In genomic region chr11:67607507-67607906, GRCh38 we compare ENCODE assay signal across 8 cellular contexts. TPM values are rescaled to one million over a fixed set of nuclear protein-coding genes. Genes with fewer than 3 reads are reported as not detected.
DNase-seq lines count a peak whose midpoint lies in the region; ATAC-seq and TF ChIP-seq lines count a peak whose summit lies in the region.

No MANE protein-coding gene starts in this region.

- no peaks in the 10 kb centered on the region for H3K9me3 ChIP-seq in iPS-18c (ENCODE audit: control insufficient read depth, insufficient read depth, low read length)

- intact Hi-C loops in activated T-helper 1 cell treated with anti-CD3 and anti-CD28 coated beads, Interleukin-12 subunit alpha, Interleukin-12 subunit beta, Interleukin-2, Interleukin-4 antibody, amounts not matched to agents 30 ng/mL and 10 ng/mL and 1 ng/mL, durations not matched to agents 14 hours and 24 hours and 36 hours (cut with micrococcal nuclease) = loop anchor here (2.0 to 10.0 kb wide), 2 partner anchors 35 to 203 kb away; partner anchors contain the start of genes PPP1CA and TBC1D10C

- H3K36me3 Mint-ChIP-seq in HFFc6 (ENCODE audit: low read depth) = no peaks in the 10 kb centered on the region
- peaks cover 27% of the 10 kb centered on the region for H3K36me3 Mint-ChIP-seq in activated T-helper 1 cell treated with anti-CD3 and anti-CD28 coated beads, Interleukin-12 subunit alpha, Interleukin-12 subunit beta, Interleukin-2, Interleukin-4 antibody, amounts not matched to agents 30 ng/mL and 10 ng/mL and 1 ng/mL, durations not matched to agents 14 hours and 24 hours and 36 hours (ENCODE audit: low read depth)
- peaks cover 49% of the 10 kb centered on the region for H3K36me3 Mint-ChIP-seq in stimulated activated effector memory CD8-positive, alpha-beta T cell treated with anti-CD3 and anti-CD28 coated beads, Interleukin-12 subunit alpha, Interleukin-12 subunit beta, amount 100 ng/mL, for 72 hours

- no peak for ATAC-seq in stimulated activated effector memory CD8-positive, alpha-beta T cell treated with anti-CD3 and anti-CD28 coated beads, Interleukin-12 subunit alpha, Interleukin-12 subunit beta, amount 100 ng/mL, for 72 hours
- ATAC-seq in GM18907 (IDR thresholded peaks at IDR 0.05; ENCODE audit: unreplicated experiment) (no peak), HG03097 (IDR thresholded peaks at IDR 0.05; ENCODE audit: low FRiP score, unreplicated experiment) (no peak), HG02759 (IDR thresholded peaks at IDR 0.05; ENCODE audit: unreplicated experiment) (no peak)

- peak overlapping the region; percentile 97 for H3K4me3 ChIP-seq in iPS-18c (ENCODE audit: insufficient read depth, low read depth, low read length)

- DNase-seq in HFFc6 (no peak), NOMO-1 (lab: John Stamatoyannopoulos, UW; ENCODE audit: unreplicated experiment in 2 of 2) (no peak)
- no peak for DNase-seq in activated T-helper 1 cell treated with anti-CD3 and anti-CD28 coated beads, Interleukin-12 subunit alpha, Interleukin-12 subunit beta, Interleukin-2, Interleukin-4 antibody, amounts not matched to agents 30 ng/mL and 10 ng/mL and 1 ng/mL, durations not matched to agents 14 hours and 24 hours and 36 hours (ENCODE audit: low spot score)
- DNase-seq in stimulated activated effector memory CD8-positive, alpha-beta T cell treated with anti-CD3 and anti-CD28 coated beads, Interleukin-12 subunit alpha, Interleukin-12 subunit beta, amount 100 ng/mL, for 72 hours (ENCODE audit: low spot score in 2 of 2) = no peak

- peaks cover 13% of the 10 kb centered on the region for H3K27me3 Mint-ChIP-seq in HFFc6 (ENCODE audit: insufficient read depth)
- peaks cover 7% of the 10 kb centered on the region for H3K27me3 Mint-ChIP-seq in activated T-helper 1 cell treated with anti-CD3 and anti-CD28 coated beads, Interleukin-12 subunit alpha, Interleukin-12 subunit beta, Interleukin-2, Interleukin-4 antibody, amounts not matched to agents 30 ng/mL and 10 ng/mL and 1 ng/mL, durations not matched to agents 14 hours and 24 hours and 36 hours (ENCODE audit: insufficient read depth)

- H3K27ac Mint-ChIP-seq in HFFc6 = peak overlapping the region; percentile 81
- H3K27ac Mint-ChIP-seq in activated T-helper 1 cell treated with anti-CD3 and anti-CD28 coated beads, Interleukin-12 subunit alpha, Interleukin-12 subunit beta, Interleukin-2, Interleukin-4 antibody, amounts not matched to agents 30 ng/mL and 10 ng/mL and 1 ng/mL, durations not matched to agents 14 hours and 24 hours and 36 hours = peak overlapping the region; percentile 84
- peak overlapping the region; percentile 84 for H3K27ac Mint-ChIP-seq in stimulated activated effector memory CD8-positive, alpha-beta T cell treated with anti-CD3 and anti-CD28 coated beads, Interleukin-12 subunit alpha, Interleukin-12 subunit beta, amount 100 ng/mL, for 72 hours

- H3K4me3 Mint-ChIP-seq in HFFc6 = peak overlapping the region; percentile 91
- peak overlapping the region; percentile 94 for H3K4me3 Mint-ChIP-seq in activated T-helper 1 cell treated with anti-CD3 and anti-CD28 coated beads, Interleukin-12 subunit alpha, Interleukin-12 subunit beta, Interleukin-2, Interleukin-4 antibody, amounts not matched to agents 30 ng/mL and 10 ng/mL and 1 ng/mL, durations not matched to agents 14 hours and 24 hours and 36 hours
- H3K4me3 Mint-ChIP-seq in stimulated activated effector memory CD8-positive, alpha-beta T cell treated with anti-CD3 and anti-CD28 coated beads, Interleukin-12 subunit alpha, Interleukin-12 subunit beta, amount 100 ng/mL, for 72 hours = peak overlapping the region; percentile 85

- 0 out of 2 replicates have a peak, but pooled peaks cover 3% of the 10 kb centered on the region for H3K9me3 Mint-ChIP-seq in HFFc6
- H3K9me3 Mint-ChIP-seq in activated T-helper 1 cell treated with anti-CD3 and anti-CD28 coated beads, Interleukin-12 subunit alpha, Interleukin-12 subunit beta, Interleukin-2, Interleukin-4 antibody, amounts not matched to agents 30 ng/mL and 10 ng/mL and 1 ng/mL, durations not matched to agents 14 hours and 24 hours and 36 hours = no peaks in the 10 kb centered on the region
- no peaks in the 10 kb centered on the region for H3K9me3 Mint-ChIP-seq in stimulated activated effector memory CD8-positive, alpha-beta T cell treated with anti-CD3 and anti-CD28 coated beads, Interleukin-12 subunit alpha, Interleukin-12 subunit beta, amount 100 ng/mL, for 72 hours

- no peak for TF ChIP-seq CTCF in HFFc6 (IDR thresholded peaks at IDR 0.05)

- H3K4me1 Mint-ChIP-seq in HFFc6 (ENCODE audit: low read depth) = peaks cover 12% of the 10 kb centered on the region
- peaks cover 26% of the 10 kb centered on the region for H3K4me1 Mint-ChIP-seq in activated T-helper 1 cell treated with anti-CD3 and anti-CD28 coated beads, Interleukin-12 subunit alpha, Interleukin-12 subunit beta, Interleukin-2, Interleukin-4 antibody, amounts not matched to agents 30 ng/mL and 10 ng/mL and 1 ng/mL, durations not matched to agents 14 hours and 24 hours and 36 hours (ENCODE audit: low read depth)
- H3K4me1 Mint-ChIP-seq in stimulated activated effector memory CD8-positive, alpha-beta T cell treated with anti-CD3 and anti-CD28 coated beads, Interleukin-12 subunit alpha, Interleukin-12 subunit beta, amount 100 ng/mL, for 72 hours = peaks cover 32% of the 10 kb centered on the region

RNA-seq across cellular contexts. Expression of gene NDUFV1, which starts 0.8 kb away (rescaled TPM):
- total RNA-seq in HFFc6 (2021; fragmentation: NEBNext Ultra II Directional; extraction: Animal tissue kit (Norgen Biotek cat#: 25700)) = 100 to 1,000 TPM; 130 to 150 (median 135) TPM
- 289 and 303 TPM in 2 replicates for total RNA-seq in activated T-helper 1 cell treated with anti-CD3 and anti-CD28 coated beads, Interleukin-12 subunit alpha, Interleukin-12 subunit beta, Interleukin-2, Interleukin-4 antibody, amounts not matched to agents 30 ng/mL and 10 ng/mL and 1 ng/mL, durations not matched to agents 14 hours and 24 hours and 36 hours

RNA-seq across cellular contexts. Expression of gene NUDT8, which starts 22.2 kb away (rescaled TPM):
- 1 to 10 TPM; 2.0 to 3.0 (median 2.6) TPM for total RNA-seq in HFFc6 (2021; fragmentation: NEBNext Ultra II Directional; extraction: Animal tissue kit (Norgen Biotek cat#: 25700))
- 18.5 and 19.9 TPM in 2 replicates for total RNA-seq in activated T-helper 1 cell treated with anti-CD3 and anti-CD28 coated beads, Interleukin-12 subunit alpha, Interleukin-12 subunit beta, Interleukin-2, Interleukin-4 antibody, amounts not matched to agents 30 ng/mL and 10 ng/mL and 1 ng/mL, durations not matched to agents 14 hours and 24 hours and 36 hours

RNA-seq across cellular contexts. Expression of gene GSTP1, which starts 23.9 kb away (rescaled TPM):
- total RNA-seq in HFFc6 (2021; fragmentation: NEBNext Ultra II Directional; extraction: Animal tissue kit (Norgen Biotek cat#: 25700)) = 100 to 1,000 TPM; 497 to 569 (median 512) TPM
- total RNA-seq in activated T-helper 1 cell treated with anti-CD3 and anti-CD28 coated beads, Interleukin-12 subunit alpha, Interleukin-12 subunit beta, Interleukin-2, Interleukin-4 antibody, amounts not matched to agents 30 ng/mL and 10 ng/mL and 1 ng/mL, durations not matched to agents 14 hours and 24 hours and 36 hours = 278 and 289 TPM in 2 replicates

RNA-seq across cellular contexts. Expression of gene TBX10, which starts 32.1 kb away (rescaled TPM):
- total RNA-seq in HFFc6 (2021; fragmentation: NEBNext Ultra II Directional; extraction: Animal tissue kit (Norgen Biotek cat#: 25700)) = not detected
- total RNA-seq in activated T-helper 1 cell treated with anti-CD3 and anti-CD28 coated beads, Interleukin-12 subunit alpha, Interleukin-12 subunit beta, Interleukin-2, Interleukin-4 antibody, amounts not matched to agents 30 ng/mL and 10 ng/mL and 1 ng/mL, durations not matched to agents 14 hours and 24 hours and 36 hours = not detected in 2 replicates

RNA-seq across cellular contexts. Expression of gene ACY3, which starts 43.0 kb away (rescaled TPM):
- total RNA-seq in HFFc6 (2021; fragmentation: NEBNext Ultra II Directional; extraction: Animal tissue kit (Norgen Biotek cat#: 25700)) = not detected
- total RNA-seq in activated T-helper 1 cell treated with anti-CD3 and anti-CD28 coated beads, Interleukin-12 subunit alpha, Interleukin-12 subunit beta, Interleukin-2, Interleukin-4 antibody, amounts not matched to agents 30 ng/mL and 10 ng/mL and 1 ng/mL, durations not matched to agents 14 hours and 24 hours and 36 hours = 0.32 TPM in 1 of 2 replicates, not detected in the other
